31 cellular contexts compared by ENCODE assay signal in genomic region chr5:161863259-161863658, GRCh38. TPM values are rescaled to one million over a fixed set of nuclear protein-coding genes. Genes with fewer than 3 reads are reported as not detected.
"Had no signal": no experiment of that assay in that cellular context is flagged by ENCODE, and none has a peak within 500 bp of the region (broad histone marks: within the 10 kb centered on the region; RNA-seq: fewer than 3 reads in every experiment).

No MANE protein-coding gene starts in this region.

- H3K27ac Mint-ChIP-seq: stimulated activated effector memory CD8-positive, alpha-beta T cell treated with anti-CD3 and anti-CD28 coated beads, Interleukin-12 subunit alpha, Interleukin-12 subunit beta, amount 100 ng/mL, for 72 hours; stimulated activated memory B cell treated with anti-CD40 and anti-IgM and Interleukin-4, amounts not matched to agents 10 μg/mL and 1 μg/mL and 100 μg/mL, for 72 hours; stimulated activated naive B cell treated with anti-CD40 and anti-IgM and Interleukin-4, amounts not matched to agents 10 μg/mL and 1 μg/mL and 100 μg/mL, for 72 hours; stimulated activated naive CD8-positive, alpha-beta T cell treated with anti-CD3 and anti-CD28 coated beads, Interleukin-15, amount 100 ng/mL, for 72 hours; stimulated activated naive CD8-positive, alpha-beta T cell treated with anti-CD3 and anti-CD28 coated beads, Interleukin-15, Interleukin-2, amounts not matched to agents 100 ng/mL and 50 ng/mL, for 24 hours; type B pancreatic cell had no signal

- H3K4me1 ChIP-seq: stomach, suprapubic skin, testis, thyroid gland, tibial artery, tibial nerve, transverse colon, upper lobe of left lung, upper lobe of right lung, uterus, vagina had no signal

- H3K4me1 Mint-ChIP-seq: stimulated activated effector memory CD8-positive, alpha-beta T cell treated with anti-CD3 and anti-CD28 coated beads, Interleukin-12 subunit alpha, Interleukin-12 subunit beta, amount 100 ng/mL, for 72 hours; stimulated activated memory B cell treated with anti-CD40 and anti-IgM and Interleukin-4, amounts not matched to agents 10 μg/mL and 1 μg/mL and 100 μg/mL, for 72 hours; stimulated activated naive B cell treated with anti-CD40 and anti-IgM and Interleukin-4, amounts not matched to agents 10 μg/mL and 1 μg/mL and 100 μg/mL, for 72 hours; stimulated activated naive CD8-positive, alpha-beta T cell treated with anti-CD3 and anti-CD28 coated beads, Interleukin-15, amount 100 ng/mL, for 72 hours had no signal

- H3K27me3 Mint-ChIP-seq: stimulated activated memory B cell treated with anti-CD40 and anti-IgM and Interleukin-4, amounts not matched to agents 10 μg/mL and 1 μg/mL and 100 μg/mL, for 72 hours; stimulated activated naive B cell treated with anti-CD40 and anti-IgM and Interleukin-4, amounts not matched to agents 10 μg/mL and 1 μg/mL and 100 μg/mL, for 72 hours; stimulated activated naive CD8-positive, alpha-beta T cell treated with anti-CD3 and anti-CD28 coated beads, Interleukin-15, amount 100 ng/mL, for 72 hours; stimulated activated naive CD8-positive, alpha-beta T cell treated with anti-CD3 and anti-CD28 coated beads, Interleukin-15, Interleukin-2, amounts not matched to agents 100 ng/mL and 50 ng/mL, for 24 hours; type B pancreatic cell had no signal

- H3K36me3 ChIP-seq: stomach, suprapubic skin, thoracic aorta, thyroid gland, tibial artery, tibial nerve, transverse colon, upper lobe of left lung, upper lobe of right lung, uterus, vagina had no signal

- H3K4me3 ChIP-seq: stomach, suprapubic skin, testis, thoracic aorta, thyroid gland, tibial artery, tibial nerve, transverse colon, upper lobe of left lung, upper lobe of right lung, uterus, vagina had no signal

- DNase-seq: stimulated activated CD4-positive, alpha-beta T cell treated with anti-CD3 and anti-CD28 coated beads, Interleukin-2, amount 100 ng/mL, for 48 hours; stimulated activated CD4-positive, alpha-beta T cell treated with anti-CD3 and anti-CD28 coated beads, Interleukin-4, amount 100 ng/mL, for 1 hour; stimulated activated CD4-positive, alpha-beta T cell treated with anti-CD3 and anti-CD28 coated beads, Interleukin-4, amount 100 ng/mL, for 24 hours; stimulated activated CD4-positive, alpha-beta T cell treated with anti-CD3 and anti-CD28 coated beads, Interleukin-4, amount 100 ng/mL, for 4 hours; stimulated activated CD8-positive, alpha-beta memory T cell treated with anti-CD3 and anti-CD28 coated beads, Interleukin-4, amount 100 ng/mL, for 48 hours; stimulated activated naive B cell treated with anti-CD40 and anti-IgM and Interleukin-4, amounts not matched to agents 10 μg/mL and 1 μg/mL and 100 μg/mL, for 72 hours; stimulated activated naive CD4-positive, alpha-beta T cell; stimulated activated naive CD4-positive, alpha-beta T cell treated with Interleukin-2 at 50 U/mL for 16 hours; stimulated activated naive CD8-positive, alpha-beta T cell treated with anti-CD3 and anti-CD28 coated beads, Interleukin-15, amount 100 ng/mL, for 72 hours; stimulated activated naive CD8-positive, alpha-beta T cell treated with anti-CD3 and anti-CD28 coated beads, Interleukin-15, Interleukin-2, amounts not matched to agents 100 U/mL and 50 U/mL, for 24 hours; stomach; substantia nigra; testis; thyroid gland; tibial artery; transverse colon; trophoblast cell; upper lobe of left lung; upper lobe of right lung; uterus had no signal

- H3K27ac ChIP-seq: stomach, suprapubic skin, testis, thoracic aorta, thyroid gland, tibial artery, tibial nerve, transverse colon, upper lobe of left lung, upper lobe of right lung, uterus, vagina had no signal

- H3K9me3 Mint-ChIP-seq: stimulated activated naive B cell treated with anti-CD40 and anti-IgM and Interleukin-4, amounts not matched to agents 10 μg/mL and 1 μg/mL and 100 μg/mL, for 72 hours; stimulated activated naive CD8-positive, alpha-beta T cell treated with anti-CD3 and anti-CD28 coated beads, Interleukin-15, Interleukin-2, amounts not matched to agents 100 ng/mL and 50 ng/mL, for 24 hours; type B pancreatic cell had no signal

- H3K36me3 Mint-ChIP-seq: stimulated activated effector memory CD8-positive, alpha-beta T cell treated with anti-CD3 and anti-CD28 coated beads, Interleukin-12 subunit alpha, Interleukin-12 subunit beta, amount 100 ng/mL, for 72 hours; stimulated activated memory B cell treated with anti-CD40 and anti-IgM and Interleukin-4, amounts not matched to agents 10 μg/mL and 1 μg/mL and 100 μg/mL, for 72 hours; stimulated activated naive B cell treated with anti-CD40 and anti-IgM and Interleukin-4, amounts not matched to agents 10 μg/mL and 1 μg/mL and 100 μg/mL, for 72 hours; type B pancreatic cell had no signal

- H3K4me3 Mint-ChIP-seq: stimulated activated effector memory CD8-positive, alpha-beta T cell treated with anti-CD3 and anti-CD28 coated beads, Interleukin-12 subunit alpha, Interleukin-12 subunit beta, amount 100 ng/mL, for 72 hours; stimulated activated memory B cell treated with anti-CD40 and anti-IgM and Interleukin-4, amounts not matched to agents 10 μg/mL and 1 μg/mL and 100 μg/mL, for 72 hours; stimulated activated naive B cell treated with anti-CD40 and anti-IgM and Interleukin-4, amounts not matched to agents 10 μg/mL and 1 μg/mL and 100 μg/mL, for 72 hours; stimulated activated naive CD8-positive, alpha-beta T cell treated with anti-CD3 and anti-CD28 coated beads, Interleukin-15, amount 100 ng/mL, for 72 hours; stimulated activated naive CD8-positive, alpha-beta T cell treated with anti-CD3 and anti-CD28 coated beads, Interleukin-15, Interleukin-2, amounts not matched to agents 100 ng/mL and 50 ng/mL, for 24 hours; type B pancreatic cell had no signal

- H3K27me3 ChIP-seq: stomach, suprapubic skin, testis, thyroid gland, tibial artery, tibial nerve, transverse colon, upper lobe of left lung, upper lobe of right lung, vagina had no signal

- FAIRE-seq: urothelium cell line had no signal

- ATAC-seq: stimulated activated effector memory CD8-positive, alpha-beta T cell treated with anti-CD3 and anti-CD28 coated beads, Interleukin-12 subunit alpha, Interleukin-12 subunit beta, amount 100 ng/mL, for 72 hours; stimulated activated memory B cell treated with anti-CD40 and anti-IgM and Interleukin-4, amounts not matched to agents 10 μg/mL and 1 μg/mL and 100 μg/mL, for 72 hours; stimulated activated naive B cell treated with anti-CD40 and anti-IgM and Interleukin-4, amounts not matched to agents 10 μg/mL and 1 μg/mL and 100 μg/mL, for 72 hours; stimulated activated naive CD8-positive, alpha-beta T cell treated with anti-CD3 and anti-CD28 coated beads, Interleukin-15, amount 100 ng/mL, for 72 hours; stimulated activated naive CD8-positive, alpha-beta T cell treated with anti-CD3 and anti-CD28 coated beads, Interleukin-15, Interleukin-2, amounts not matched to agents 100 U/mL and 50 U/mL, for 24 hours; upper lobe of right lung had no signal

- H3K9me3 ChIP-seq: stomach, suprapubic skin, testis, thoracic aorta, thyroid gland, tibial artery, tibial nerve, transverse colon, upper lobe of left lung, upper lobe of right lung, uterus, vagina had no signal

RNA-seq across cellular contexts. Expression of gene GABRA1, which starts 15.3 kb away (rescaled TPM):
- total RNA-seq: subcutaneous adipose tissue, suprapubic skin, thoracic aorta, thyroid gland, tibial nerve, upper lobe of left lung, upper lobe of right lung, ureter, vagina had no signal
